ENCODE assay signal across 9 cellular contexts in the genomic region with DNA sequence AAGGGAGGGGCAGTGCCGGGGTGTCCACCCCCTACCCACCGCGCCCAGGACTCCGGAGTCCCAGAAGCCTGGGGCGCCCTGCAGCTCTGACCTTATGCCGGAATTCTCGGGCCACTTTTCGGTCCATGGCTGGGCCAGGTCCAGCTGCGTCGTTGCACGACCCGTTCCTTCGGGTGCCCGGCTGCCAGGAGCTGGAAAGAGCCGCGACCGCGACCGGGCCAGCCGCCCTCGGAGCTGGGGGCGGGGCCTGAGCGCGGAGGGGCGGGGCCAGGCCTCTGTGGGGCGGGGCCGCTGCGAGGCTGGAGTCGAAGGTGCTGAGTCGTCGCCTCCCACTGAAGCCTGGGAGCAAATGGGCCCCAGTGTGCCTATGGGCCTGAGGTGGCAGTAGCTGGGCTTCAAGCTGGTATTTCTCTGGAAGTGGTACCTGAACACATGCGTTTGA. TPM values are rescaled to one million over a fixed set of nuclear protein-coding genes. Genes with fewer than 3 reads are reported as not detected.
DNase-seq lines count a peak whose midpoint lies in the region; ATAC-seq and TF ChIP-seq lines count a peak whose summit lies in the region.
"Had no signal": no experiment of that assay in that cellular context is flagged by ENCODE, and none has a peak within 500 bp of the region (broad histone marks: within the 10 kb centered on the region; RNA-seq: fewer than 3 reads in every experiment).

A gene (minus strand): TSS at position 236 of the 442 bp plus-strand sequence. CDS start 109 bp downstream, at position 127.

- H3K27me3 ChIP-seq in lower lobe of right lung (ENCODE audit: low read depth) (peaks cover 12% of the 10 kb centered on the region), thyroid gland (no peaks in the 10 kb centered on the region)

- 5 to 8% methylated on average over 18 to 24 of the region's 32 CpGs for WGBS in thyroid gland, 2 donors

- H3K9me3 ChIP-seq in lower lobe of right lung (no peaks in the 10 kb centered on the region), thyroid gland (no peaks in the 10 kb centered on the region)

- no peaks in the 10 kb centered on the region for H3K36me3 Mint-ChIP-seq in activated naive CD8-positive, alpha-beta T cell treated with anti-CD3 and anti-CD28 coated beads, Interleukin-2, amount 10 ng/mL, durations not matched to agents 7 days and 5 days

- intact Hi-C loops in lower lobe of right lung (cut with DNase I), result no loop called here
- intact Hi-C loops in thyroid gland (cut with DNase I), result no loop called here

- peak; percentile 60 for DNase-seq in activated CD4-positive, alpha-beta T cell treated with anti-CD3 and anti-CD28 coated beads for 48 hours
- DNase-seq in activated CD4-positive, alpha-beta T cell treated with anti-CD3 and anti-CD28 coated beads for 1 hour, result no peak
- peak; percentile 53 for DNase-seq in activated naive CD8-positive, alpha-beta T cell treated with anti-CD3 and anti-CD28 coated beads, Interleukin-2, amount 10 ng/mL, durations not matched to agents 7 days and 5 days
- DNase-seq in lower lobe of right lung, result no peak
- DNase-seq in thyroid gland, result peak; percentile 55 to 60
- DNase-seq in inferior parietal cortex (ENCODE audit: extremely low spot score), result no peak
- DNase-seq in central memory CD4-positive, alpha-beta T cell, result no peak

- TF ChIP-seq CTCF in lower lobe of right lung (IDR thresholded peaks at IDR 0.05) (no peak), thyroid gland (IDR thresholded peaks at IDR 0.05) (no peak)

- no peak within 1 kb of the TSS for H3K27ac Mint-ChIP-seq in activated naive CD8-positive, alpha-beta T cell treated with anti-CD3 and anti-CD28 coated beads, Interleukin-2, amount 10 ng/mL, durations not matched to agents 7 days and 5 days

- H3K4me1 ChIP-seq in lower lobe of right lung (peaks cover 3% of the 10 kb centered on the region), thyroid gland (no peaks in the 10 kb centered on the region)

- H3K4me1 Mint-ChIP-seq in activated naive CD8-positive, alpha-beta T cell treated with anti-CD3 and anti-CD28 coated beads, Interleukin-2, amount 10 ng/mL, durations not matched to agents 7 days and 5 days, result peaks cover 11% of the 10 kb centered on the region

- no peaks in the 10 kb centered on the region for H3K36me3 ChIP-seq in lower lobe of right lung
- no peaks in the 10 kb centered on the region for H3K36me3 ChIP-seq in thyroid gland

- POLR2A ChIA-PET in activated naive CD8-positive, alpha-beta T cell treated with anti-CD3 and anti-CD28 coated beads, Interleukin-2, amount 10 ng/mL, durations not matched to agents 7 days and 5 days (lab: Charles Lee), result no interaction called here

- H3K27me3 Mint-ChIP-seq in activated naive CD8-positive, alpha-beta T cell treated with anti-CD3 and anti-CD28 coated beads, Interleukin-2, amount 10 ng/mL, durations not matched to agents 7 days and 5 days, result peaks cover 46% of the 10 kb centered on the region

- ATAC-seq in activated naive CD8-positive, alpha-beta T cell treated with anti-CD3 and anti-CD28 coated beads, Interleukin-2, amount 10 ng/mL, durations not matched to agents 7 days and 5 days (ENCODE audit: low read depth), result no peak
- ATAC-seq in lower lobe of right lung (peak; percentile 56 to 78), GM19351 (IDR thresholded peaks at IDR 0.05; ENCODE audit: unreplicated experiment) (no peak)

- no peaks in the 10 kb centered on the region for H3K9me3 Mint-ChIP-seq in activated naive CD8-positive, alpha-beta T cell treated with anti-CD3 and anti-CD28 coated beads, Interleukin-2, amount 10 ng/mL, durations not matched to agents 7 days and 5 days

- TF ChIP-seq POLR2A in thyroid gland (IDR thresholded peaks at IDR 0.05), result no peak

- H3K4me3 Mint-ChIP-seq in activated naive CD8-positive, alpha-beta T cell treated with anti-CD3 and anti-CD28 coated beads, Interleukin-2, amount 10 ng/mL, durations not matched to agents 7 days and 5 days, result no peak within 1 kb of the TSS

- no peak within 1 kb of the TSS for H3K4me3 ChIP-seq in lower lobe of right lung
- H3K4me3 ChIP-seq in thyroid gland (replicated peaks in 1 of 3), result no peak within 1 kb of the TSS

- H3K27ac ChIP-seq in lower lobe of right lung (no peak within 1 kb of the TSS), thyroid gland (no peak within 1 kb of the TSS)
- H3K27ac ChIP-seq: epithelial cell of prostate had no signal

RNA-seq across cellular contexts. Expression of the gene that starts here (rescaled TPM):
- not detected for total RNA-seq in activated naive CD8-positive, alpha-beta T cell treated with anti-CD3 and anti-CD28 coated beads, Interleukin-2, amount 10 ng/mL, durations not matched to agents 7 days and 5 days
- 0.30 TPM for total RNA-seq in lower lobe of right lung
- 1 to 10 TPM in 3 of 4 donors, not detected in 1; 1.0 to 5.9 (median 3.9) TPM for total RNA-seq in thyroid gland

Comparison
In these comparisons a context has a peak if more than half of its experiments do, and no peak if none do; other contexts are left out.
1. DNase-seq: peak in activated CD4-positive, alpha-beta T cell treated with anti-CD3 and anti-CD28 coated beads for 48 hours (single experiment) and thyroid gland (2 of 2); none in activated CD4-positive, alpha-beta T cell treated with anti-CD3 and anti-CD28 coated beads for 1 hour (single experiment), lower lobe of right lung (single experiment), inferior parietal cortex (single experiment) and central memory CD4-positive, alpha-beta T cell (single experiment).
2. Peak in DNase-seq in activated naive CD8-positive, alpha-beta T cell treated with anti-CD3 and anti-CD28 coated beads, Interleukin-2, amount 10 ng/mL, durations not matched to agents 7 days and 5 days; RNA of the gene not detected or under 1 TPM.
3. Peak in ATAC-seq in lower lobe of right lung; RNA of the gene not detected or under 1 TPM.